In the genomic region with DNA sequence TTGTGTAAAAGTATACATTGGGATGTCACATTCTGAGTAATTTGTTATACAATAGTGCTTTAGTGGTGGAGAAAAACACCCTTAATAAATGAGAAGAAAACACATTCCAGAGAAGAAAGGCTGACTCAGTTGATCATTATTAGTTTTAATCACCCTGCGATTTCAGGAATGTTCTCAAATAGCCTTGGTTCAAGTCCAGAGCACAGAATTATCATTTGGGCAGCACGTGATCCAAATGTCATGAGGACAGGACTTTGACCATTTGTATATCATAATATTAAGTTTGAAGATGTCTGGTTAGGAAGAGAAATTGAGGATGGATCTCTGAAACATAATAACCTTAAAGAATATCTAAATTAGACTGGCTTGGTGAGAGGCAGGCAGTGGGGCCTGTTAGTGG, we compare ENCODE assay signal across 14 cellular contexts.
A peak's percentile ranks its signal among the peaks of the same experiment; 100 is the strongest.
DNase-seq lines count a peak whose midpoint lies in the region; ATAC-seq and TF ChIP-seq lines count a peak whose summit lies in the region.
"Had no signal": no experiment of that assay in that cellular context is flagged by ENCODE, and none has a peak within 500 bp of the region (broad histone marks: within the 10 kb centered on the region; RNA-seq: fewer than 3 reads in every experiment).

No MANE protein-coding gene starts in this region.

- no peaks in the 10 kb centered on the region for H4K20me1 ChIP-seq in smooth muscle cell (ENCODE audit: low read depth)
- H4K20me1 ChIP-seq in osteoblast (ENCODE audit: insufficient read depth, low read length), result no peaks in the 10 kb centered on the region

- H3K27me3 ChIP-seq in smooth muscle cell (ENCODE audit: low read depth) (no peaks in the 10 kb centered on the region), osteoblast (ENCODE audit: insufficient read depth, low read length) (no peaks in the 10 kb centered on the region)

- peak; percentile 12 for DNase-seq in choroid plexus epithelial cell (ENCODE audit: low read depth)
- DNase-seq in renal cortical epithelial cell (ENCODE audit: low read depth), result peak; percentile 13
- DNase-seq in smooth muscle cell (lab: John Stamatoyannopoulos, UW; ENCODE audit: unreplicated experiment), result no peak
- DNase-seq in COLO668 (lab: John Stamatoyannopoulos, UW; ENCODE audit: unreplicated experiment), result no peak
- DNase-seq in osteoblast (ENCODE audit: insufficient read length, low spot score, missing footprints), result no peak
- DNase-seq: C1 segment of cervical spinal cord; Caco-2; CD4-positive, alpha-beta memory T cell; DMS153; DND-41; H9 had no signal

- H3K79me2 ChIP-seq in smooth muscle cell (ENCODE audit: low read depth), result no peaks in the 10 kb centered on the region
- no peaks in the 10 kb centered on the region for H3K79me2 ChIP-seq in osteoblast (ENCODE audit: insufficient read depth, low read length)

- WGBS in smooth muscle cell (ENCODE audit: low lambda C conversion rate), result 49% methylated on average over 2 of the region's 2 CpGs

- H3K9me3 ChIP-seq in smooth muscle cell (replicated peaks; ENCODE audit: low read depth) (no peaks in the 10 kb centered on the region), osteoblast (ENCODE audit: low read depth, low read length) (peaks cover 2% of the 10 kb centered on the region)
- H3K9me3 ChIP-seq: Caco-2 had no signal

- H3K9ac ChIP-seq in smooth muscle cell (ENCODE audit: low read depth), result no peak overlapping the region

- no peaks in the 10 kb centered on the region for H3K36me3 ChIP-seq in smooth muscle cell (ENCODE audit: low read depth)
- no peaks in the 10 kb centered on the region for H3K36me3 ChIP-seq in osteoblast (ENCODE audit: insufficient read depth, low read length)

- H2AFZ ChIP-seq in smooth muscle cell (ENCODE audit: low read depth) (no peak overlapping the region), osteoblast (ENCODE audit: low read length) (no peak overlapping the region)
- H2AFZ ChIP-seq: GM23338 had no signal

- no peak for ATAC-seq in GM21717 (IDR thresholded peaks at IDR 0.05; ENCODE audit: unreplicated experiment)
- ATAC-seq: GM23338, HCT116 had no signal

- H3K4me1 ChIP-seq in smooth muscle cell (ENCODE audit: low read depth), result no peaks in the 10 kb centered on the region
- H3K4me1 ChIP-seq in osteoblast (ENCODE audit: insufficient read depth, low read length), result no peaks in the 10 kb centered on the region
- H3K4me1 ChIP-seq: Caco-2 had no signal

- no peaks in the 10 kb centered on the region for H3F3A ChIP-seq in smooth muscle cell (ENCODE audit: low read depth)

- H3K4me2 ChIP-seq in smooth muscle cell, result peak overlapping the region; percentile 40
- no peak overlapping the region for H3K4me2 ChIP-seq in osteoblast (ENCODE audit: insufficient read depth, low read length)
- H3K4me2 ChIP-seq: GM23338 had no signal

- TF ChIP-seq CTCF in choroid plexus epithelial cell (conservative IDR thresholded peaks at IDR 0.05; ENCODE audit: low read depth, low read length) (no peak), smooth muscle cell (IDR thresholded peaks at IDR 0.05; ENCODE audit: borderline replicate concordance, insufficient read depth, poor library complexity, severe bottlenecking) (no peak), osteoblast (IDR thresholded peaks at IDR 0.05; ENCODE audit: extremely low read depth, low read depth, low read length) (no peak)

- no peak overlapping the region for H3K27ac ChIP-seq in smooth muscle cell (ENCODE audit: low read depth)
- no peak overlapping the region for H3K27ac ChIP-seq in osteoblast (ENCODE audit: low read depth, low read length)

- H3K4me3 ChIP-seq in choroid plexus epithelial cell (ENCODE audit: low read depth, low read length), result no peak overlapping the region
- H3K4me3 ChIP-seq in smooth muscle cell, result no peak overlapping the region
- H3K4me3 ChIP-seq in osteoblast (ENCODE audit: insufficient read depth, low read length), result no peak overlapping the region
- H3K4me3 ChIP-seq: GM23338 had no signal

Comparison
In these comparisons a context has a peak if more than half of its experiments do, and no peak if none do; other contexts are left out.
1. DNase-seq: peak in choroid plexus epithelial cell (single experiment) and renal cortical epithelial cell (single experiment); none in smooth muscle cell (single experiment), COLO668 (single experiment) and osteoblast (single experiment).